9 cellular contexts compared by ENCODE assay signal in the genomic region with DNA sequence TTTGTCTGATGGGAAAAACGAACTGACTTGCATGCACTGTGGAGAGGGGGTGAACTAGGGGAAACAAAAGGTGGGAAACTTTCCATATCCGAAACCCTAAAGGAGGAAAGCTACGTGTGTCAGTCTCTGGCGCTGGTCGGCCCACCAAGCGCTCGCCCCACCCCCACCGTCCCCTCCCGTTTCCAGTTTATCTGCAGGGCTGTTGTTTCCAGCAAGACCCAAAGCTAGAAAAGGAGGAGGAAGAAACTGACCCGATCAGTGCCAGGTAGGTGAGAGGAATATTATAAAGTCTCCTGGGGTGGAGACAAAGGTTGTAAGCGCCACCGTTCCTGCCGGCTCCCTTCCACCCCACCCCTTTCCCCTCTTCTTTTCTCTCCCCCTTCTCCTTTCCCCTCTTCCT. TPM values are rescaled to one million over a fixed set of nuclear protein-coding genes. Genes with fewer than 3 reads are reported as not detected.
DNase-seq lines count a peak whose midpoint lies in the region; ATAC-seq lines count a peak whose summit lies in the region.
"Had no signal": no experiment of that assay in that cellular context is flagged by ENCODE, and none has a peak within 500 bp of the region (broad histone marks: within the 10 kb centered on the region; RNA-seq: fewer than 3 reads in every experiment).

No MANE protein-coding gene starts in this region.

- H3K27me3 ChIP-seq in duodenal mucosa (ENCODE audit: control insufficient read depth in 1 of 2, insufficient read depth in 2 of 2, low read length in 2 of 2) = no peaks in the 10 kb centered on the region
- H3K27me3 ChIP-seq in mononuclear cell (ENCODE audit: insufficient read depth, low read length) = no peaks in the 10 kb centered on the region

- ATAC-seq in HG03439 (IDR thresholded peaks at IDR 0.05; ENCODE audit: unreplicated experiment) = no peak

- peak overlapping the region; percentile 51 to 87 for H3K9ac ChIP-seq in duodenal mucosa (ENCODE audit: low read depth in 1 of 2, low read length in 2 of 2)

- H3K4me3 ChIP-seq in duodenal mucosa (ENCODE audit: low read depth in 1 of 2, low read length in 2 of 2) (peak overlapping the region; percentile 69 to 84), mononuclear cell (ENCODE audit: low read length) (peak overlapping the region; percentile 45)

- H3K4me1 ChIP-seq in duodenal mucosa (ENCODE audit: control insufficient read depth in 1 of 2, insufficient read depth in 2 of 2, low read length in 2 of 2) = no peaks in the 10 kb centered on the region
- no peaks in the 10 kb centered on the region for H3K4me1 ChIP-seq in mononuclear cell (ENCODE audit: insufficient read depth, low read length)

- DNase-seq in EH (ENCODE audit: low read depth) (peak; percentile 23), NCI-H69 (lab: John Stamatoyannopoulos, UW) (peak; percentile 0), SIG-M5 (lab: John Stamatoyannopoulos, UW) (no peak), NCI-H524 treated with DMSO at 0.1 percent for 48 hours (lab: John Stamatoyannopoulos, UW) (no peak)
- DNase-seq in activated CD8-positive, alpha-beta memory T cell treated with anti-CD3 and anti-CD28 coated beads for 24 hours = no peak

- no peaks in the 10 kb centered on the region for H3K36me3 ChIP-seq in duodenal mucosa (ENCODE audit: control insufficient read depth in 1 of 2, insufficient read depth in 2 of 2, low read length in 2 of 2)

- H3K9me3 ChIP-seq in duodenal mucosa (ENCODE audit: control insufficient read depth in 1 of 2, low read length in 2 of 2) = no peaks in the 10 kb centered on the region
- H3K9me3 ChIP-seq in mononuclear cell (ENCODE audit: low read depth, low read length) = no peaks in the 10 kb centered on the region

- H3K27ac ChIP-seq in duodenal mucosa (ENCODE audit: low read depth, low read length) = peak overlapping the region; percentile 82

RNA-seq across cellular contexts. Expression of gene TCEAL9, which starts 0.6 kb away (rescaled TPM):
- 2.5 TPM for total RNA-seq in mononuclear cell

RNA-seq across cellular contexts. Expression of gene BEX3, which starts 19.4 kb away (rescaled TPM):
- total RNA-seq in mononuclear cell = 38.6 TPM

RNA-seq across cellular contexts. Expression of gene TCEAL7, which starts 26.9 kb away (rescaled TPM):
- 0.21 TPM for total RNA-seq in mononuclear cell
- total RNA-seq: NCI-H460 had no signal

RNA-seq across cellular contexts. Expression of gene BEX2, which starts 46.1 kb away (rescaled TPM):
- total RNA-seq in mononuclear cell = 32.5 TPM

Comparison
In these comparisons a context has a peak if more than half of its experiments do, and no peak if none do; other contexts are left out.
1. DNase-seq: peak in EH (single experiment) and NCI-H69 (single experiment); none in SIG-M5 (single experiment), activated CD8-positive, alpha-beta memory T cell treated with anti-CD3 and anti-CD28 coated beads for 24 hours (single experiment) and NCI-H524 treated with DMSO at 0.1 percent for 48 hours (single experiment).